In the genomic region with DNA sequence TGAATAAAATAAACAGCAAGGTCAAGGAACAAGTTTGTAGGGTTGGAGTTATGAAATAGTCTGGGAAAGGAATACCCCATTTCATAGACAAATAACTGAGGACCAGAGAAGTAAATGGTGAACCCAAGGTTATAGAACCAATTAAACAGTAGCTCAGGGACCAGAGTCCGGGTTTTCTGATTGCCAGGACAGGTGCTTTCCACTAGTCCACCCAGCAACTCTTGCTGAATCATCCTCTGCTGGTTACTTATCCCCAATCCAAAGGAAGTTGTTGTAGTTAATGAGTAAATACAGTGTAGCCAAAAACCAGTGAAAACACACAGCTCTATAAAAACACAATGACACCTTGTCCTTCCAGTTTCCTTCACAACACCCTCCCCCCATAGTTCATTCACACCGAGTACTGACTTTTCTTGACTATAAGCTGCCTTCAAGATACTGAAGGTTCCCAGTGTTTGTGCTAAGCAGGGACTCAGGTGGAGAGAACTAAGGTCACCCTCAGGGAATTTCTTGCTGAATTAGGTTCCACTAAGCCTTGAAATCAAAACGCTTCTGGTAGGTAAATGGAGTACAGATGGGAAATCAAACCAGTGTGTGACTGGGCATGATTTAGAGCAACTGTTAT, we compare ENCODE assay signal across 14 cellular contexts. TPM values are rescaled to one million over a fixed set of nuclear protein-coding genes. Genes with fewer than 3 reads are reported as not detected.
DNase-seq lines count a peak whose midpoint lies in the region; ATAC-seq, FAIRE-seq and TF ChIP-seq lines count a peak whose summit lies in the region.
"Had no signal": no experiment of that assay in that cellular context is flagged by ENCODE, and none has a peak within 500 bp of the region (broad histone marks: within the 10 kb centered on the region; RNA-seq: fewer than 3 reads in every experiment).

No MANE protein-coding gene starts in this region.

- H3K4me1 ChIP-seq in mammary epithelial cell (ENCODE audit: insufficient read depth, low read length): no peaks in the 10 kb centered on the region

- WGBS in mammary epithelial cell (ENCODE audit: low coverage, missing lambda C conversion rate): 42% methylated on average over 3 of the region's 3 CpGs

- BruUV-seq in mammary epithelial cell (replicated peaks; lab: Mats Ljungman, UMichigan): no TSS peak
- no TSS peak for BruUV-seq in MCF 10A (replicated peaks; lab: Mats Ljungman, UMichigan)

- H3K4me3 ChIP-seq in mammary epithelial cell (replicated peaks in 1 of 3; ENCODE audit: insufficient read depth in 1 of 3, low read depth in 2 of 3, low read length in 3 of 3) (no peak overlapping the region), bronchial epithelial cell (ENCODE audit: low read depth, low read length) (no peak overlapping the region)
- H3K4me3 ChIP-seq: cardiac muscle cell, MG63, skin epidermis had no signal

- H3K27me3 ChIP-seq in mammary epithelial cell (ENCODE audit: insufficient read depth, low read length) (no peaks in the 10 kb centered on the region), bronchial epithelial cell (ENCODE audit: control insufficient read depth, insufficient read depth, low read length) (no peaks in the 10 kb centered on the region)
- H3K27me3 ChIP-seq: cardiac muscle cell, MG63 had no signal

- H3K27ac ChIP-seq in mammary epithelial cell (ENCODE audit: insufficient read depth, low read depth, low read length): no peak overlapping the region
- H3K27ac ChIP-seq: cardiac muscle cell, skin epidermis had no signal

- peak; percentile 45 for DNase-seq in mammary epithelial cell
- DNase-seq in MCF 10A (ENCODE audit: unreplicated experiment): no peak
- DNase-seq in bronchial epithelial cell (ENCODE audit: low read depth): peak; percentile 28
- no peak for DNase-seq in activated T-helper 1 cell treated with anti-CD3 and anti-CD28 coated beads, Interleukin-12 subunit alpha, Interleukin-12 subunit beta, Interleukin-2, Interleukin-4 antibody, amounts not matched to agents 30 ng/mL and 10 ng/mL and 1 ng/mL, durations not matched to agents 14 hours and 24 hours and 36 hours (ENCODE audit: low spot score)
- no peak for DNase-seq in NCI-H2171 (lab: John Stamatoyannopoulos, UW)
- DNase-seq in activated CD4-positive, alpha-beta T cell treated with anti-CD3 and anti-CD28 coated beads, Interleukin-2, amount 50 U/mL, for 4 hours: no peak
- DNase-seq in frontal cortex (ENCODE audit: low spot score in 2 of 2): no peak
- DNase-seq: 8988T, GOT3, MG63 had no signal

- no peaks in the 10 kb centered on the region for H3K27me3 Mint-ChIP-seq in MCF 10A (ENCODE audit: insufficient read depth, unreplicated experiment)
- H3K27me3 Mint-ChIP-seq in activated T-helper 1 cell treated with anti-CD3 and anti-CD28 coated beads, Interleukin-12 subunit alpha, Interleukin-12 subunit beta, Interleukin-2, Interleukin-4 antibody, amounts not matched to agents 30 ng/mL and 10 ng/mL and 1 ng/mL, durations not matched to agents 14 hours and 24 hours and 36 hours (ENCODE audit: insufficient read depth): no peaks in the 10 kb centered on the region

- dilution Hi-C loops in mammary epithelial cell (cut with HindIII; ENCODE audit: low sequenced_read_pairs): no loop called here

- H3K36me3 ChIP-seq in mammary epithelial cell (ENCODE audit: insufficient read depth, low read length) (no peaks in the 10 kb centered on the region), bronchial epithelial cell (ENCODE audit: control insufficient read depth, insufficient read depth, low read length) (no peaks in the 10 kb centered on the region)
- H3K36me3 ChIP-seq: cardiac muscle cell, MG63 had no signal

- POLR2A ChIA-PET in MCF 10A (lab: Yijun Ruan, JAX): no interaction called here

- intact Hi-C loops in mammary epithelial cell (cut with micrococcal nuclease) (no loop called here), MCF 10A (cut with micrococcal nuclease) (no loop called here)
- intact Hi-C loops in activated T-helper 1 cell treated with anti-CD3 and anti-CD28 coated beads, Interleukin-12 subunit alpha, Interleukin-12 subunit beta, Interleukin-2, Interleukin-4 antibody, amounts not matched to agents 30 ng/mL and 10 ng/mL and 1 ng/mL, durations not matched to agents 14 hours and 24 hours and 36 hours (cut with micrococcal nuclease): no loop called here

- peak overlapping the region; percentile 36 for H2AFZ ChIP-seq in mammary epithelial cell (ENCODE audit: low read depth, low read length)

- H3K36me3 Mint-ChIP-seq in MCF 10A (ENCODE audit: insufficient read depth, unreplicated experiment): no peaks in the 10 kb centered on the region
- H3K36me3 Mint-ChIP-seq in activated T-helper 1 cell treated with anti-CD3 and anti-CD28 coated beads, Interleukin-12 subunit alpha, Interleukin-12 subunit beta, Interleukin-2, Interleukin-4 antibody, amounts not matched to agents 30 ng/mL and 10 ng/mL and 1 ng/mL, durations not matched to agents 14 hours and 24 hours and 36 hours (ENCODE audit: low read depth): no peaks in the 10 kb centered on the region

- H3K27ac Mint-ChIP-seq in MCF 10A (ENCODE audit: low read depth, unreplicated experiment): no peak overlapping the region
- H3K27ac Mint-ChIP-seq in activated T-helper 1 cell treated with anti-CD3 and anti-CD28 coated beads, Interleukin-12 subunit alpha, Interleukin-12 subunit beta, Interleukin-2, Interleukin-4 antibody, amounts not matched to agents 30 ng/mL and 10 ng/mL and 1 ng/mL, durations not matched to agents 14 hours and 24 hours and 36 hours: no peak overlapping the region
- H3K27ac Mint-ChIP-seq: T-helper 1 cell treated with Interleukin-12 subunit alpha and Interleukin-12 subunit beta and Interleukin-4 antibody, amounts not matched to agents 30 μg/mL and 1 μg/mL, for 36 hours had no signal

- CTCF ChIA-PET in mammary epithelial cell (lab: Charles Lee; ENCODE audit: low non-redundant PET): no interaction called here
- CTCF ChIA-PET in MCF 10A (lab: Yijun Ruan, JAX): no interaction called here

- H3K9me3 Mint-ChIP-seq in MCF 10A (ENCODE audit: unreplicated experiment): no peaks in the 10 kb centered on the region
- no peaks in the 10 kb centered on the region for H3K9me3 Mint-ChIP-seq in activated T-helper 1 cell treated with anti-CD3 and anti-CD28 coated beads, Interleukin-12 subunit alpha, Interleukin-12 subunit beta, Interleukin-2, Interleukin-4 antibody, amounts not matched to agents 30 ng/mL and 10 ng/mL and 1 ng/mL, durations not matched to agents 14 hours and 24 hours and 36 hours
- H3K9me3 Mint-ChIP-seq: T-helper 1 cell treated with Interleukin-12 subunit alpha and Interleukin-12 subunit beta and Interleukin-4 antibody, amounts not matched to agents 30 μg/mL and 1 μg/mL, for 36 hours had no signal

- peak; percentile 61 for ATAC-seq in HG03095 (IDR thresholded peaks at IDR 0.05; ENCODE audit: unreplicated experiment)

- H3K79me2 ChIP-seq in mammary epithelial cell (ENCODE audit: insufficient read depth, low read length): no peaks in the 10 kb centered on the region

- no peak overlapping the region for H3K9ac ChIP-seq in mammary epithelial cell (ENCODE audit: insufficient read depth, low read length)

- H3K4me2 ChIP-seq in mammary epithelial cell (ENCODE audit: insufficient read depth, low read depth, low read length): no peak overlapping the region

- no peaks in the 10 kb centered on the region for H3K9me3 ChIP-seq in mammary epithelial cell (replicated peaks; ENCODE audit: insufficient read depth, low read length)
- H3K9me3 ChIP-seq: MG63 had no signal

- H3K4me1 Mint-ChIP-seq in MCF 10A (ENCODE audit: insufficient read depth, unreplicated experiment): no peaks in the 10 kb centered on the region
- no peaks in the 10 kb centered on the region for H3K4me1 Mint-ChIP-seq in activated T-helper 1 cell treated with anti-CD3 and anti-CD28 coated beads, Interleukin-12 subunit alpha, Interleukin-12 subunit beta, Interleukin-2, Interleukin-4 antibody, amounts not matched to agents 30 ng/mL and 10 ng/mL and 1 ng/mL, durations not matched to agents 14 hours and 24 hours and 36 hours (ENCODE audit: low read depth)

- FAIRE-seq in bronchial epithelial cell (lab: Jason Lieb, UNC): peak; percentile 32
- no peak for FAIRE-seq in frontal cortex (lab: Jason Lieb, UNC)

- no peak for TF ChIP-seq CTCF in mammary epithelial cell (conservative IDR thresholded peaks at IDR 0.05 in 1 of 2, IDR thresholded peaks at IDR 0.05 in 1 of 2; ENCODE audit: extremely low read depth in 1 of 2, insufficient read depth in 1 of 2, low read depth in 1 of 2, low read length in 2 of 2)
- no peak for TF ChIP-seq CTCF in MCF 10A (IDR thresholded peaks at IDR 0.05; ENCODE audit: unreplicated experiment)
- TF ChIP-seq CTCF in bronchial epithelial cell (IDR thresholded peaks at IDR 0.05; ENCODE audit: insufficient read depth, low read length, severe bottlenecking): no peak

- H4K20me1 ChIP-seq in mammary epithelial cell (ENCODE audit: insufficient read depth, low read length): no peaks in the 10 kb centered on the region

- no peak overlapping the region for H3K4me3 Mint-ChIP-seq in MCF 10A (ENCODE audit: unreplicated experiment)
- no peak overlapping the region for H3K4me3 Mint-ChIP-seq in activated T-helper 1 cell treated with anti-CD3 and anti-CD28 coated beads, Interleukin-12 subunit alpha, Interleukin-12 subunit beta, Interleukin-2, Interleukin-4 antibody, amounts not matched to agents 30 ng/mL and 10 ng/mL and 1 ng/mL, durations not matched to agents 14 hours and 24 hours and 36 hours
- H3K4me3 Mint-ChIP-seq: T-helper 1 cell treated with Interleukin-12 subunit alpha and Interleukin-12 subunit beta and Interleukin-4 antibody, amounts not matched to agents 30 μg/mL and 1 μg/mL, for 36 hours had no signal

- in situ Hi-C loops in mammary epithelial cell (cut with MboI; ENCODE audit: low sequenced_read_pairs in 2 of 2): no loop called here

RNA-seq across cellular contexts. Expression of gene TINAG, which starts 0.7 kb away (rescaled TPM):
- total RNA-seq in mammary epithelial cell: not detected
- not detected for polyA plus RNA-seq in mammary epithelial cell
- not detected for polyA minus RNA-seq in mammary epithelial cell
- not detected in 2 replicates for total RNA-seq in MCF 10A (2022)
- total RNA-seq in bronchial epithelial cell: not detected in 2 replicates
- not detected in 2 replicates for total RNA-seq in activated T-helper 1 cell treated with anti-CD3 and anti-CD28 coated beads, Interleukin-12 subunit alpha, Interleukin-12 subunit beta, Interleukin-2, Interleukin-4 antibody, amounts not matched to agents 30 ng/mL and 10 ng/mL and 1 ng/mL, durations not matched to agents 14 hours and 24 hours and 36 hours
- total RNA-seq in frontal cortex: 0.41 TPM
- total RNA-seq: cardiac muscle cell had no signal
- polyA plus RNA-seq: cardiac muscle cell had no signal

Comparison
In these comparisons a context has a peak if more than half of its experiments do, and no peak if none do; other contexts are left out.
1. DNase-seq: peak in mammary epithelial cell (single experiment) and bronchial epithelial cell (single experiment); none in MCF 10A (single experiment), activated T-helper 1 cell treated with anti-CD3 and anti-CD28 coated beads, Interleukin-12 subunit alpha, Interleukin-12 subunit beta, Interleukin-2, Interleukin-4 antibody, amounts not matched to agents 30 ng/mL and 10 ng/mL and 1 ng/mL, durations not matched to agents 14 hours and 24 hours and 36 hours (single experiment), NCI-H2171 (single experiment), activated CD4-positive, alpha-beta T cell treated with anti-CD3 and anti-CD28 coated beads, Interleukin-2, amount 50 U/mL, for 4 hours (0 of 2) and frontal cortex (0 of 2).